8 cellular contexts compared by ENCODE assay signal in the genomic region with DNA sequence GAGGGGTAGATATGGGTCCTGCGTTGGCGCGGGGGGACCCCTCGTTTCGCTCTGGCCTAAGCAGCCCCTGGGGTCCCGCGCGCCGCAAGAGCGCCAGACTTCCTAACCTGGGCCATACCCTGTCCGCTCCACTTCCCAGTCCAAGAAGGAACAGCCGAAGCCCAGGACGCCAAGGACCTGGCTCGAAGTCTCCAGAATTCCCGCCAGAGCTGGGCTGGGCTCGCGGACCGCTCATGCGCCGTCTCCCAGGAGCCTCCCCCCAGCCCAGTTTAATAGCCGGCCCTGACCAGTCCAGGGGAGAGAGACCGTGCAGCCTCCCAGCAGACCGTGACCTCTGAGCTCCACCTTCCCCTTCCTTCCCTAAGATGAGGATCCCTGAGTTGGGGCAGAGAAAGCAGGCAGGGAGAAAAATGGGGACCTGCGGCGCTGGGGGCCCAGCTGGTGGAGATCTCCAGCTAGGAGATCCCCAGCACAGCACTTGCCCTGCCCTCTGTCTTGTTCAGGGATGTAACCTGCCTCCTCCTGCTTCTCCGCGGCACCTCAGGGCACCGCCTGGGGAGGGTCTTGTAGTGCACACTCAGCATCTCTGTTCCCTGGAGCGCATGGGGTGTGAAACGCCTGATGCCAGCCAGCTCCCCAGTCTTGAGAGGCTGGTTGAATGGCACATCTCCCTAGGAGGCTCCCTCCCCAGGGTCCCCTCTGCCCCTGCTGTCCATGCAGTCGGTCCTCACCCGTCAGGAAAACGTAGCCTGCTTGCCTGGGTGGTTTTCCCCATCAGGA. TPM values are rescaled to one million over a fixed set of nuclear protein-coding genes. Genes with fewer than 3 reads are reported as not detected.
DNase-seq lines count a peak whose midpoint lies in the region; ATAC-seq and TF ChIP-seq lines count a peak whose summit lies in the region.

No MANE protein-coding gene starts in this region.

- H3K4ac ChIP-seq in IMR-90 (ENCODE audit: low read depth, low read length) = peak overlapping the region; percentile 85

- H3K23ac ChIP-seq in IMR-90 (ENCODE audit: low read depth, low read length) = peak overlapping the region; percentile 14

- H3K56ac ChIP-seq in IMR-90 (ENCODE audit: extremely low read depth, insufficient read depth, low read length) = no peak overlapping the region

- dilution Hi-C loops in IMR-90 (cut with HindIII; ENCODE audit: low sequenced_read_pairs, unreplicated experiment) = no loop called here

- H3K9ac ChIP-seq in BLaER1 = peak overlapping the region; percentile 89
- H3K9ac ChIP-seq in IMR-90 (ENCODE audit: low read depth, low read length) = peak overlapping the region; percentile 90

- POLR2A ChIA-PET in IMR-90 (lab: Charles Lee; ENCODE audit: unreplicated experiment) = interaction anchor here (0.6 kb wide), 1 partner anchor 11 kb away, joined by 9 read pairs; no protein-coding TSS in a partner anchor

- H2AK9ac ChIP-seq in IMR-90 (replicated peaks; ENCODE audit: low read depth, low read length, poor library complexity) = peak overlapping the region; percentile 98

- H3K27ac ChIP-seq in BLaER1 (peak overlapping the region; percentile 89), IMR-90 (ENCODE audit: insufficient read depth, low read length) (peak overlapping the region; percentile 81), left lung (peak overlapping the region; percentile 75 to 77), suprapubic skin (peak overlapping the region; percentile 93)

- H2BK15ac ChIP-seq in IMR-90 (ENCODE audit: low read depth, low read length) = no peak overlapping the region

- BruUV-seq in IMR-90 (replicated peaks; lab: Mats Ljungman, UMichigan) = no TSS peak

- in situ Hi-C loops in IMR-90 (cut with MboI; ENCODE audit: low sequenced_read_pairs) = no loop called here

- WGBS in IMR-90 (ENCODE audit: extremely low coverage in 2 of 2, insufficient read length in 1 of 2), 2 experiments = no CpG with 5 or more reads among the region's 33 CpGs
- 27% methylated on average over 11 of the region's 33 CpGs for WGBS in suprapubic skin

- H4K5ac ChIP-seq in IMR-90 (ENCODE audit: low read depth, low read length) = peak overlapping the region; percentile 61; the same call in 1 of the 2 replicates

- CTCF ChIA-PET in IMR-90 (lab: Yijun Ruan, JAX) = interaction anchor here (0.7 kb wide), 1 partner anchor 16 kb away, joined by 3 read pairs; no protein-coding TSS in a partner anchor

- H4K8ac ChIP-seq in IMR-90 (ENCODE audit: low read depth in 2 of 2, low read length in 2 of 2) = peak overlapping the region; percentile 92 to 95; a peak in 2 of 4 replicates

- TF ChIP-seq EP300 in suprapubic skin (IDR thresholded peaks at IDR 0.05) = no peak

- DNase-seq in IMR-90 (no peak), cardiac fibroblast (ENCODE audit: low read depth in 2 of 2) (peak; percentile 19 to 41), left lung (peak in 1 of 2 donors; percentile 52), suprapubic skin (ENCODE audit: low spot score in 2 of 2) (no peak), NCI-H510A treated with DMSO at 0.1 percent for 48 hours (lab: John Stamatoyannopoulos, UW) (no peak), NAMALWA (ENCODE audit: low spot score) (no peak)

- H3K4me2 ChIP-seq in BLaER1 (peak overlapping the region; percentile 85), IMR-90 (ENCODE audit: low read depth, low read length) (peak overlapping the region; percentile 91)

- peaks cover 35% of the 10 kb centered on the region for H4K20me1 ChIP-seq in BLaER1
- peaks cover 19% of the 10 kb centered on the region for H4K20me1 ChIP-seq in IMR-90 (ENCODE audit: insufficient read depth, low read length)

- H3K18ac ChIP-seq in IMR-90 (ENCODE audit: low read depth, low read length) = no peak overlapping the region

- no peak for TF ChIP-seq POLR2A in IMR-90 (IDR thresholded peaks at IDR 0.05; ENCODE audit: low read depth, low read length)
- TF ChIP-seq POLR2A in suprapubic skin (IDR thresholded peaks at IDR 0.05) = no peak

- peak overlapping the region; percentile 86 for H2AK5ac ChIP-seq in IMR-90 (ENCODE audit: low read depth, low read length)

- peak overlapping the region; percentile 73 for H4K91ac ChIP-seq in IMR-90 (ENCODE audit: insufficient read depth, low read depth, low read length)

- peaks cover 20% of the 10 kb centered on the region for H3K9me1 ChIP-seq in IMR-90 (ENCODE audit: insufficient read depth, low read length)

- H3K4me1 ChIP-seq in BLaER1 (peaks cover 52% of the 10 kb centered on the region), IMR-90 (ENCODE audit: control insufficient read depth, insufficient read depth, low read length) (peaks cover 12% of the 10 kb centered on the region), left lung (peaks cover 7 to 33% of the 10 kb centered on the region in 2 donors), suprapubic skin (peaks cover 48% of the 10 kb centered on the region)

- H3K27me3 ChIP-seq in BLaER1 (no peaks in the 10 kb centered on the region), IMR-90 (ENCODE audit: control insufficient read depth, insufficient read depth, low read length) (no peaks in the 10 kb centered on the region), left lung (peaks cover 0 to 7% of the 10 kb centered on the region in 2 donors), suprapubic skin (no peaks in the 10 kb centered on the region)

- peaks cover 24 to 50% of the 10 kb centered on the region in 2 experiments for H3K79me1 ChIP-seq in IMR-90 (ENCODE audit: low read depth in 1 of 2, low read length in 2 of 2)

- H3K4me3 ChIP-seq in BLaER1 (peak overlapping the region; percentile 84), IMR-90 (ENCODE audit: insufficient read depth, low read depth, low read length) (peak overlapping the region; percentile 94), cardiac fibroblast (replicated peaks in 1 of 2; ENCODE audit: low read depth in 2 of 2, low read length in 2 of 2) (peak overlapping the region; percentile 69 to 92), left lung (peak overlapping the region; percentile 76 to 87), suprapubic skin (peak overlapping the region; percentile 96)

- intact Hi-C loops in IMR-90 (cut with micrococcal nuclease) = loop anchor here (2.0 to 5.0 kb wide), 2 partner anchors 14 to 40 kb away; partner anchors contain the start of gene NSD2
- intact Hi-C loops in left lung (cut with DNase I) = no loop called here

- no peak for TF ChIP-seq RAD21 in IMR-90 (IDR thresholded peaks at IDR 0.05; ENCODE audit: low read length)

- TF ChIP-seq CTCF in IMR-90 (conservative IDR thresholded peaks at IDR 0.05; ENCODE audit: low read depth, low read length) = no peak
- TF ChIP-seq CTCF in cardiac fibroblast (IDR thresholded peaks at IDR 0.05; ENCODE audit: low read depth, low read length) = no peak
- no peak for TF ChIP-seq CTCF in left lung (IDR thresholded peaks at IDR 0.05)
- TF ChIP-seq CTCF in suprapubic skin (IDR thresholded peaks at IDR 0.05) = no peak

- peak overlapping the region; percentile 83 for H2BK5ac ChIP-seq in IMR-90 (ENCODE audit: low read depth, low read length, poor library complexity, severe bottlenecking)

- H3K36me3 ChIP-seq in BLaER1 (peaks cover 17% of the 10 kb centered on the region), IMR-90 (ENCODE audit: control insufficient read depth, insufficient read depth, low read length) (no peaks in the 10 kb centered on the region; the same call in none of the 2 replicates), left lung (no peaks in the 10 kb centered on the region), suprapubic skin (no peaks in the 10 kb centered on the region)

- H3K14ac ChIP-seq in IMR-90 (replicated peaks; ENCODE audit: low read depth, low read length) = peak overlapping the region; percentile 89

- H3K9me3 ChIP-seq in BLaER1 (no peaks in the 10 kb centered on the region), IMR-90 (ENCODE audit: control insufficient read depth, insufficient read depth, low read length) (no peaks in the 10 kb centered on the region), left lung (no peaks in the 10 kb centered on the region), suprapubic skin (no peaks in the 10 kb centered on the region)

- H2BK120ac ChIP-seq in IMR-90 (ENCODE audit: low read depth, low read length) = no peak overlapping the region; the same call in 1 of the 2 replicates

- no peak overlapping the region for H2BK20ac ChIP-seq in IMR-90 (ENCODE audit: low read depth, low read length)

- H2AFZ ChIP-seq in IMR-90 (replicated peaks; ENCODE audit: low read length, poor library complexity) = peak overlapping the region; percentile 95

- ATAC-seq in IMR-90 (ENCODE audit: low read depth) (peak; percentile 3), left lung (peak; percentile 41), GM18870 (IDR thresholded peaks at IDR 0.05; ENCODE audit: unreplicated experiment) (no peak)

TF ChIP-seq in IMR-90, 13 proteins besides CTCF, POLR2A, EP300 and RAD21 (continues in another document):
- TF ChIP-seq BHLHE40 (IDR thresholded peaks at IDR 0.05; ENCODE audit: low read depth, low read length) (no peak), MXI1 (IDR thresholded peaks at IDR 0.05; ENCODE audit: borderline replicate concordance, low read depth, low read length) (no peak), CEBPB (IDR thresholded peaks at IDR 0.05; ENCODE audit: low read depth, low read length) (no peak), ELK1 (IDR thresholded peaks at IDR 0.05; ENCODE audit: borderline replicate concordance, low read depth, low read length) (no peak), MAZ (IDR thresholded peaks at IDR 0.05; ENCODE audit: borderline replicate concordance, low read depth, low read length) (no peak), RCOR1 (IDR thresholded peaks at IDR 0.05; ENCODE audit: insufficient replicate concordance, low read length) (no peak), NFE2L2 (IDR thresholded peaks at IDR 0.05; ENCODE audit: low read depth, low read length) (no peak)

RNA-seq across cellular contexts. Expression of gene LETM1, which starts 1.2 kb away (rescaled TPM):
- total RNA-seq in IMR-90 (2012; rRNA removed) (49.3 and 68.0 TPM in 2 replicates), left lung (10 to 100 TPM; 40.8 to 52.3 TPM), suprapubic skin (10 to 100 TPM; 64.0 to 73.5 (median 65.2) TPM)
- 25.0 and 28.2 TPM in 2 replicates for polyA plus RNA-seq in IMR-90 (2012; rRNA removed)
- polyA plus RNA-seq in IMR-90 (2012; cell fraction: cytosol; rRNA removed) = 14.8 and 16.4 TPM in 2 replicates
- polyA plus RNA-seq in IMR-90 (2012; cell fraction: nucleus; rRNA removed; ENCODE audit: low replicate concordance) = 60.7 and 127 TPM in 2 replicates

RNA-seq across cellular contexts. Expression of gene NSD2, which starts 14.1 kb away (rescaled TPM):
- total RNA-seq in IMR-90 (2012; rRNA removed) (62.2 and 68.1 TPM in 2 replicates), left lung (10 to 100 TPM; 53.6 to 60.0 TPM), suprapubic skin (10 to 100 TPM; 25.3 to 46.7 (median 27.4) TPM)
- 29.4 and 35.9 TPM in 2 replicates for polyA plus RNA-seq in IMR-90 (2012; rRNA removed)
- 16.7 and 21.3 TPM in 2 replicates for polyA plus RNA-seq in IMR-90 (2012; cell fraction: cytosol; rRNA removed)
- 73.1 and 75.4 TPM in 2 replicates for polyA plus RNA-seq in IMR-90 (2012; cell fraction: nucleus; rRNA removed; ENCODE audit: low replicate concordance)

Comparison
In these comparisons a context has a peak if more than half of its experiments do, and no peak if none do; other contexts are left out.
1. DNase-seq: peak in cardiac fibroblast (2 of 2); none in IMR-90 (single experiment), suprapubic skin (0 of 2), NCI-H510A treated with DMSO at 0.1 percent for 48 hours (single experiment) and NAMALWA (single experiment).
2. Peak in every context shown above with its lines, with median percentiles within 50 percentile points of each other: H3K27ac ChIP-seq and H3K4me3 ChIP-seq.